Comparison of ENCODE assay signal across 16 cellular contexts in genomic region chr10:84412482-84412881, GRCh38.
A peak's percentile ranks its signal among the peaks of the same experiment; 100 is the strongest.
DNase-seq lines count a peak whose midpoint lies in the region; ATAC-seq and TF ChIP-seq lines count a peak whose summit lies in the region.
"Had no signal": no experiment of that assay in that cellular context is flagged by ENCODE, and none has a peak within 500 bp of the region (broad histone marks: within the 10 kb centered on the region; RNA-seq: fewer than 3 reads in every experiment).

No MANE protein-coding gene starts in this region.

- H3K27ac Mint-ChIP-seq in CD4-positive, alpha-beta memory T cell, result peak overlapping the region in 2 of 7 donors; percentile 26 to 42
- no peak overlapping the region for H3K27ac Mint-ChIP-seq in endodermal cell
- no peak overlapping the region for H3K27ac Mint-ChIP-seq in glutamatergic neuron (ENCODE audit: unreplicated experiment)
- H3K27ac Mint-ChIP-seq: CD8-positive, alpha-beta T cell had no signal

- H3K4me1 Mint-ChIP-seq in CD4-positive, alpha-beta memory T cell, result peaks cover 47 to 60% (median 50%) of the 10 kb centered on the region in 4 donors
- H3K4me1 Mint-ChIP-seq in endodermal cell, result no peaks in the 10 kb centered on the region
- H3K4me1 Mint-ChIP-seq in glutamatergic neuron (ENCODE audit: low read depth, unreplicated experiment), result no peaks in the 10 kb centered on the region

- TF ChIP-seq EP300 in ovary (IDR thresholded peaks at IDR 0.05), result no peak

- H3K27me3 ChIP-seq in CD4-positive, alpha-beta memory T cell (ENCODE audit: insufficient read depth, low read length), result no peaks in the 10 kb centered on the region
- H3K27me3 ChIP-seq in endodermal cell (ENCODE audit: control insufficient read depth, insufficient read depth, low read length, poor library complexity, severe bottlenecking) (no peaks in the 10 kb centered on the region), ovary (no peaks in the 10 kb centered on the region)
- H3K27me3 ChIP-seq: BE2C had no signal

- DNase-seq in CD4-positive, alpha-beta memory T cell, result no peak
- peak; percentile 50 for DNase-seq in DMS53 (lab: John Stamatoyannopoulos, UW)
- DNase-seq in NCI-H2171 treated with DMSO at 0.1 percent for 48 hours (lab: John Stamatoyannopoulos, UW), result peak; percentile 74
- no peak for DNase-seq in endodermal cell
- no peak for DNase-seq in ovary
- no peak for DNase-seq in glutamatergic neuron
- DNase-seq: BE2C; CD8-positive, alpha-beta T cell; COR-L47; DMS79; GM23248; H7 had no signal

- H3K9me3 ChIP-seq in CD4-positive, alpha-beta memory T cell (ENCODE audit: control insufficient read depth in 1 of 2, low read length in 2 of 2), result peaks cover 0 to 17% of the 10 kb centered on the region in 2 donors
- peaks cover 64% of the 10 kb centered on the region for H3K9me3 ChIP-seq in endodermal cell (ENCODE audit: control insufficient read depth, low read length)
- no peaks in the 10 kb centered on the region for H3K9me3 ChIP-seq in ovary
- H3K9me3 ChIP-seq: BE2C had no signal

- H3K27ac ChIP-seq in CD4-positive, alpha-beta memory T cell (ENCODE audit: low read depth, low read length), result no peak overlapping the region
- H3K27ac ChIP-seq in endodermal cell (ENCODE audit: low read depth, low read length), result no peak overlapping the region
- no peak overlapping the region for H3K27ac ChIP-seq in ovary
- H3K27ac ChIP-seq: A549, C4-2B, GM23248 had no signal

- H3K27me3 Mint-ChIP-seq in CD4-positive, alpha-beta memory T cell, result no peaks in the 10 kb centered on the region
- H3K27me3 Mint-ChIP-seq in endodermal cell (ENCODE audit: insufficient read depth) (no peaks in the 10 kb centered on the region), glutamatergic neuron (ENCODE audit: unreplicated experiment) (peaks cover 5% of the 10 kb centered on the region)

- POLR2A ChIA-PET in CD4-positive, alpha-beta memory T cell (lab: Charles Lee; ENCODE audit: partially characterized antibody), result interaction anchor here (0.7 kb wide), 1 partner anchor 124 kb away, joined by 4 read pairs; no protein-coding TSS in a partner anchor

- TF ChIP-seq POLR2A in ovary (IDR thresholded peaks at IDR 0.05), result no peak

- no peak overlapping the region for H3K4me3 ChIP-seq in CD4-positive, alpha-beta memory T cell (ENCODE audit: low read length in 2 of 2)
- peak overlapping the region; percentile 68 for H3K4me3 ChIP-seq in endodermal cell (ENCODE audit: low read length)
- H3K4me3 ChIP-seq in ovary, result no peak overlapping the region
- H3K4me3 ChIP-seq: A549, GM12878, GM23248 had no signal

- peaks cover 6% of the 10 kb centered on the region for H3K4me1 ChIP-seq in CD4-positive, alpha-beta memory T cell (ENCODE audit: insufficient read depth, low read length)
- H3K4me1 ChIP-seq in endodermal cell (ENCODE audit: control insufficient read depth, insufficient read depth, low read length) (no peaks in the 10 kb centered on the region), ovary (ENCODE audit: insufficient read depth) (no peaks in the 10 kb centered on the region)
- H3K4me1 ChIP-seq: A549, BE2C had no signal

- WGBS in endodermal cell (ENCODE audit: insufficient coverage in 1 of 2, insufficient read length in 1 of 2), 2 experiments, result 87% methylated on average over 2 of the region's 2 CpGs; no CpG with 5 or more reads in 1 of the 2 experiments
- 91 to 99% (median 97%) methylated on average over 2 of the region's 2 CpGs for WGBS in ovary, 3 donors

- H3K9me3 Mint-ChIP-seq in CD4-positive, alpha-beta memory T cell, result peaks cover 4 to 46% (median 40%) of the 10 kb centered on the region in 8 donors
- H3K9me3 Mint-ChIP-seq in endodermal cell, result peaks cover 58% of the 10 kb centered on the region
- H3K9me3 Mint-ChIP-seq in glutamatergic neuron (ENCODE audit: unreplicated experiment), result peaks cover 26% of the 10 kb centered on the region

- no peak for ATAC-seq in GM21423 (IDR thresholded peaks at IDR 0.05; ENCODE audit: unreplicated experiment)
- ATAC-seq: A549; CD8-positive, alpha-beta T cell; GM12878 had no signal

- intact Hi-C loops in CD4-positive, alpha-beta memory T cell (cut with micrococcal nuclease), result no loop called here
- intact Hi-C loops in ovary (cut with DNase I), result no loop called here

- H3K4me3 Mint-ChIP-seq in CD4-positive, alpha-beta memory T cell, result peak overlapping the region in 5 of 8 donors; percentile 14 to 52 (median 35)
- H3K4me3 Mint-ChIP-seq in endodermal cell (no peak overlapping the region), glutamatergic neuron (ENCODE audit: unreplicated experiment) (no peak overlapping the region)
- H3K4me3 Mint-ChIP-seq: CD8-positive, alpha-beta T cell had no signal

- peaks cover 76 to 79% of the 10 kb centered on the region in 2 donors for H3K36me3 Mint-ChIP-seq in CD4-positive, alpha-beta memory T cell
- peaks cover 70% of the 10 kb centered on the region for H3K36me3 Mint-ChIP-seq in endodermal cell (ENCODE audit: low read depth)
- H3K36me3 Mint-ChIP-seq in glutamatergic neuron (ENCODE audit: unreplicated experiment), result peaks cover 50% of the 10 kb centered on the region

- CTCF ChIA-PET in CD4-positive, alpha-beta memory T cell (lab: Charles Lee; ENCODE audit: partially characterized antibody), result interaction anchor here (0.9 to 5.1 kb wide), 2 partner anchors 17 to 60 kb away, joined by 3 to 31 read pairs; no protein-coding TSS in a partner anchor

- no peak overlapping the region for H3K9ac ChIP-seq in endodermal cell (ENCODE audit: extremely low read depth, low read length, poor library complexity, severe bottlenecking)
- H3K9ac ChIP-seq: GM23248 had no signal

- TF ChIP-seq CTCF in endodermal cell (conservative IDR thresholded peaks at IDR 0.05) (no peak), ovary (IDR thresholded peaks at IDR 0.05) (no peak), glutamatergic neuron (IDR thresholded peaks at IDR 0.05; ENCODE audit: partially characterized antibody, unreplicated experiment) (no peak)

- H3K36me3 ChIP-seq in CD4-positive, alpha-beta memory T cell (ENCODE audit: insufficient read depth, low read length), result peaks cover 10% of the 10 kb centered on the region
- H3K36me3 ChIP-seq in endodermal cell (ENCODE audit: control insufficient read depth, insufficient read depth, low read length), result peaks cover 23% of the 10 kb centered on the region
- no peaks in the 10 kb centered on the region for H3K36me3 ChIP-seq in ovary
- H3K36me3 ChIP-seq: BE2C had no signal

Comparison
In these comparisons a context has a peak if more than half of its experiments do, and no peak if none do; other contexts are left out.
1. DNase-seq: peak in DMS53 (single experiment) and NCI-H2171 treated with DMSO at 0.1 percent for 48 hours (single experiment); none in CD4-positive, alpha-beta memory T cell (0 of 5), endodermal cell (single experiment), ovary (0 of 5) and glutamatergic neuron (single experiment).
2. H3K4me3 Mint-ChIP-seq: peak in CD4-positive, alpha-beta memory T cell (5 of 8); none in endodermal cell (single experiment) and glutamatergic neuron (single experiment).